ENCODE assay signal across 30 cellular contexts in genomic region chr3:11146771-11147363, GRCh38. TPM values are rescaled to one million over a fixed set of nuclear protein-coding genes. Genes with fewer than 3 reads are reported as not detected.
DNase-seq lines count a peak whose midpoint lies in the region; ATAC-seq, FAIRE-seq and TF ChIP-seq lines count a peak whose summit lies in the region.
"Had no signal": no experiment of that assay in that cellular context is flagged by ENCODE, and none has a peak within 500 bp of the region (broad histone marks: within the 10 kb centered on the region; RNA-seq: fewer than 3 reads in every experiment).

No MANE protein-coding gene starts in this region.

- H3K9me3 ChIP-seq in lung (ENCODE audit: control insufficient read depth in 2 of 2, insufficient read depth in 1 of 2, low read length in 1 of 2) = no peaks in the 10 kb centered on the region
- H3K9me3 ChIP-seq: BE2C, HAP-1, right lobe of liver, thyroid gland had no signal

- H3K36me3 ChIP-seq in bronchial epithelial cell (ENCODE audit: control insufficient read depth, insufficient read depth, low read length) (no peaks in the 10 kb centered on the region), lung (ENCODE audit: control insufficient read depth in 2 of 2, insufficient read depth in 2 of 2, low read length in 2 of 2) (no peaks in the 10 kb centered on the region)
- H3K36me3 ChIP-seq: BE2C, HAP-1, right lobe of liver, thyroid gland had no signal

- TF ChIP-seq CTCF in bronchial epithelial cell (IDR thresholded peaks at IDR 0.05; ENCODE audit: insufficient read depth, low read length, severe bottlenecking) (no peak), lung (IDR thresholded peaks at IDR 0.05; ENCODE audit: control extremely low read depth, extremely low read depth) (no peak)

- H3K4me3 ChIP-seq in bronchial epithelial cell (ENCODE audit: low read depth, low read length) (no peak overlapping the region), lung (no peak overlapping the region)
- H3K4me3 ChIP-seq: HAP-1, right lobe of liver, thyroid gland had no signal

- H3K27ac ChIP-seq in lung (ENCODE audit: low read depth in 1 of 2, low read length in 1 of 2) = no peak overlapping the region
- H3K27ac ChIP-seq: parathyroid adenoma, right lobe of liver, thyroid gland had no signal

- no peaks in the 10 kb centered on the region for H3K27me3 ChIP-seq in bronchial epithelial cell (ENCODE audit: control insufficient read depth, insufficient read depth, low read length)
- no peaks in the 10 kb centered on the region for H3K27me3 ChIP-seq in lung (ENCODE audit: control insufficient read depth, insufficient read depth)
- H3K27me3 ChIP-seq: BE2C, right lobe of liver had no signal

- 69 to 85% methylated on average over 4 of the region's 4 CpGs for WGBS in lung, 2 donors

- peak; percentile 62 for FAIRE-seq in bronchial epithelial cell (lab: Jason Lieb, UNC)
- FAIRE-seq: A204.1 had no signal

- intact Hi-C loops in cardiac septum (cut with DNase I) (no loop called here), left ventricle myocardium superior (cut with micrococcal nuclease) (no loop called here)

- DNase-seq in cardiac septum (ENCODE audit: low spot score) (peak; percentile 12), left ventricle myocardium superior (no peak), bronchial epithelial cell (ENCODE audit: low read depth) (peak; percentile 59), lung (ENCODE audit: low spot score) (no peak), dedifferentiated amniotic fluid mesenchymal stem cell (ENCODE audit: extremely low spot score) (no peak), NCI-H1436 treated with DMSO at 0.1 percent for 48 hours (lab: John Stamatoyannopoulos, UW) (no peak)
- DNase-seq in effector CD8-positive, alpha-beta T cell (lab: John Stamatoyannopoulos, UW) = no peak
- DNase-seq in stimulated activated CD4-positive, alpha-beta T cell treated with anti-CD3 and anti-CD28 coated beads, Interleukin-1b, Interleukin-23, amount 100 ng/mL, for 48 hours = no peak
- DNase-seq: activated CD4-positive, alpha-beta T cell treated with anti-CD3 and anti-CD28 coated beads, Interleukin-2, amount 50 U/mL, for 1 hour; activated CD8-positive, alpha-beta memory T cell treated with anti-CD3 and anti-CD28 coated beads, Interleukin-2, amount 10 ng/mL, durations not matched to agents 7 days and 5 days; activated naive CD4-positive, alpha-beta T cell treated with anti-CD3 and anti-CD28 coated beads, Interleukin-2, amount 10 ng/mL, durations not matched to agents 7 days and 5 days; amygdala; BE2C; DMS79; erythroblast; foreskin fibroblast; NCI-H1105; NCI-H2029 treated with DMSO at 0.1 percent for 48 hours; NCI-H345; NCI-H774; right lobe of liver; Right ventricle myocardium superior; SW 1271; thyroid gland had no signal

- H3K4me1 ChIP-seq in lung (ENCODE audit: control insufficient read depth in 2 of 2, insufficient read depth in 2 of 2, low read length in 2 of 2) = no peaks in the 10 kb centered on the region
- H3K4me1 ChIP-seq: BE2C, HAP-1, parathyroid adenoma, right lobe of liver, thyroid gland had no signal

- no peak for ATAC-seq in left ventricle myocardium superior
- ATAC-seq in lung (ENCODE audit: insufficient read depth, low FRiP score) = peak; percentile 8
- ATAC-seq: activated CD8-positive, alpha-beta memory T cell treated with anti-CD3 and anti-CD28 coated beads, Interleukin-2, amount 10 ng/mL, durations not matched to agents 7 days and 5 days; left lobe of liver; natural killer cell treated with Interleukin-12 subunit alpha and Interleukin-12 subunit beta and Interleukin-15 and Interleukin-18, amount 100 ng/mL, for 72 hours; right lobe of liver; WTC11 had no signal

RNA-seq across cellular contexts. Expression of gene HRH1, which starts 7.4 kb away (rescaled TPM):
- 4.8 TPM for total RNA-seq in cardiac septum
- 1.4 TPM for total RNA-seq in left ventricle myocardium superior
- 2.6 and 3.7 TPM in 2 replicates for total RNA-seq in bronchial epithelial cell
- 1 to 10 TPM; 5.6 to 8.3 TPM for total RNA-seq in lung
- 1 to 10 TPM; 2.3 to 3.7 TPM for polyA plus RNA-seq in lung
- total RNA-seq: WTC11 had no signal

Comparison
In these comparisons a context has a peak if more than half of its experiments do, and no peak if none do; other contexts are left out.
1. DNase-seq: peak in cardiac septum (single experiment) and bronchial epithelial cell (single experiment); none in left ventricle myocardium superior (single experiment), lung (single experiment), dedifferentiated amniotic fluid mesenchymal stem cell (single experiment), effector CD8-positive, alpha-beta T cell (single experiment), NCI-H1436 treated with DMSO at 0.1 percent for 48 hours (single experiment) and stimulated activated CD4-positive, alpha-beta T cell treated with anti-CD3 and anti-CD28 coated beads, Interleukin-1b, Interleukin-23, amount 100 ng/mL, for 48 hours (single experiment).